Comparison of ENCODE assay signal across 23 cellular contexts in genomic region chr4:118369231-118369630, GRCh38. TPM values are rescaled to one million over a fixed set of nuclear protein-coding genes. Genes with fewer than 3 reads are reported as not detected.
DNase-seq lines count a peak whose midpoint lies in the region; ATAC-seq, FAIRE-seq and TF ChIP-seq lines count a peak whose summit lies in the region.
"Had no signal": no experiment of that assay in that cellular context is flagged by ENCODE, and none has a peak within 500 bp of the region (broad histone marks: within the 10 kb centered on the region; RNA-seq: fewer than 3 reads in every experiment).

No MANE protein-coding gene starts in this region.

- no peaks in the 10 kb centered on the region for H3K9me3 Mint-ChIP-seq in GM23338

- H4K20me1 ChIP-seq in GM23338 (replicated peaks; ENCODE audit: insufficient read depth) (no peaks in the 10 kb centered on the region), smooth muscle cell (ENCODE audit: low read depth) (no peaks in the 10 kb centered on the region)

- H3K4me1 ChIP-seq in GM23338 (ENCODE audit: insufficient read depth) = 0 out of 2 replicates have a peak, but pooled peaks cover 1% of the 10 kb centered on the region
- peaks cover 5% of the 10 kb centered on the region for H3K4me1 ChIP-seq in smooth muscle cell (ENCODE audit: low read depth)
- H3K4me1 ChIP-seq: A549 had no signal

- H2AFZ ChIP-seq in GM23338 (peak overlapping the region; percentile 57; the same call in 1 of the 2 replicates), smooth muscle cell (ENCODE audit: low read depth) (peak overlapping the region; percentile 32)

- FAIRE-seq in endometrium (lab: Jason Lieb, UNC) = peak; percentile 95
- FAIRE-seq: A549, GM12891, GM18507, H54 had no signal

- H3K9ac ChIP-seq in smooth muscle cell (ENCODE audit: low read depth) = no peak overlapping the region

- no peak overlapping the region for H3K4me3 Mint-ChIP-seq in GM23338
- H3K4me3 Mint-ChIP-seq: CD4-positive, alpha-beta memory T cell had no signal

- H3K27ac Mint-ChIP-seq in GM23338 = no peak overlapping the region
- H3K27ac Mint-ChIP-seq: CD4-positive, alpha-beta memory T cell had no signal

- H3K27ac ChIP-seq in GM23338 (ENCODE audit: low read depth) (no peak overlapping the region), smooth muscle cell (ENCODE audit: low read depth) (no peak overlapping the region)
- H3K27ac ChIP-seq: A549 had no signal

- ATAC-seq in GM23338 (no peak), GM21737 (IDR thresholded peaks at IDR 0.05; ENCODE audit: unreplicated experiment) (no peak)
- ATAC-seq: A549 had no signal

- H3K27me3 ChIP-seq in GM23338 (ENCODE audit: insufficient read depth) = no peaks in the 10 kb centered on the region
- no peaks in the 10 kb centered on the region for H3K27me3 ChIP-seq in smooth muscle cell (ENCODE audit: low read depth)

- H3K27me3 Mint-ChIP-seq in GM23338 (ENCODE audit: insufficient read depth, low read depth, poor library complexity) = peaks cover 2% of the 10 kb centered on the region

- no peaks in the 10 kb centered on the region for H3K36me3 Mint-ChIP-seq in GM23338 (ENCODE audit: low read depth)
- H3K36me3 Mint-ChIP-seq: CD4-positive, alpha-beta memory T cell had no signal

- WGBS in smooth muscle cell (ENCODE audit: low lambda C conversion rate) = 88% methylated on average over 6 of the region's 6 CpGs

- H3F3A ChIP-seq in GM23338 (replicated peaks; ENCODE audit: low read depth) (no peaks in the 10 kb centered on the region), smooth muscle cell (ENCODE audit: low read depth) (peaks cover 5% of the 10 kb centered on the region)

- no peaks in the 10 kb centered on the region for H3K36me3 ChIP-seq in GM23338 (ENCODE audit: insufficient read depth)
- no peaks in the 10 kb centered on the region for H3K36me3 ChIP-seq in smooth muscle cell (ENCODE audit: low read depth)

- TF ChIP-seq CTCF in GM23338 (conservative IDR thresholded peaks at IDR 0.05; ENCODE audit: low read depth in 2 of 2) (no peak), smooth muscle cell (IDR thresholded peaks at IDR 0.05; ENCODE audit: borderline replicate concordance, insufficient read depth, poor library complexity, severe bottlenecking) (no peak)

- peak; percentile 9 for DNase-seq in SIG-M5 treated with dmso at 0.1 percent for 504 hours (lab: John Stamatoyannopoulos, UW; ENCODE audit: unreplicated experiment)
- DNase-seq in SIG-M5 (lab: John Stamatoyannopoulos, UW) = no peak
- no peak for DNase-seq in GM23338 (ENCODE audit: low spot score)
- DNase-seq in smooth muscle cell (lab: John Stamatoyannopoulos, UW; ENCODE audit: unreplicated experiment) = no peak
- no peak for DNase-seq in RPMI8226
- DNase-seq: 8988T; ACHN; C1 segment of cervical spinal cord; Calu3; CD4-positive, alpha-beta memory T cell; COR-L47; DMS53; DMS79 treated with DMSO at 0.1 percent for 48 hours; GF-D8; GOT3; HCEC 1CT had no signal

- H3K4me1 Mint-ChIP-seq in GM23338 = peaks cover 2% of the 10 kb centered on the region; the same call in 1 of the 3 replicates
- H3K4me1 Mint-ChIP-seq: CD4-positive, alpha-beta memory T cell had no signal

- H3K79me2 ChIP-seq in GM23338 (replicated peaks; ENCODE audit: insufficient read depth) (no peaks in the 10 kb centered on the region), smooth muscle cell (ENCODE audit: low read depth) (no peaks in the 10 kb centered on the region)

- no peaks in the 10 kb centered on the region for H3K9me3 ChIP-seq in smooth muscle cell (replicated peaks; ENCODE audit: low read depth)
- H3K9me3 ChIP-seq: A549 had no signal

- H3K4me2 ChIP-seq in GM23338 = no peak overlapping the region
- H3K4me2 ChIP-seq in smooth muscle cell = no peak overlapping the region
- H3K4me2 ChIP-seq: A549 had no signal

- 0 out of 2 replicates have a peak, but pooled peaks cover 7% of the 10 kb centered on the region for H3K9me2 ChIP-seq in GM23338 (ENCODE audit: insufficient read depth)

- H3K4me3 ChIP-seq in GM23338 (no peak overlapping the region), smooth muscle cell (no peak overlapping the region)
- H3K4me3 ChIP-seq: A549 had no signal

TF ChIP-seq in GM23338, 12 proteins besides CTCF, POLR2A, EP300 and RAD21 (continues in another document):
- TF ChIP-seq REST (IDR thresholded peaks at IDR 0.05; ENCODE audit: unreplicated experiment) = no peak
- TF ChIP-seq ETS1 (IDR thresholded peaks at IDR 0.05) = no peak
- TF ChIP-seq NANOG (IDR thresholded peaks at IDR 0.05; ENCODE audit: borderline replicate concordance) = no peak
- TF ChIP-seq EZH2 (IDR thresholded peaks at IDR 0.05; ENCODE audit: low read depth, unreplicated experiment) = no peak
- TF ChIP-seq POLR2AphosphoS5 (IDR thresholded peaks at IDR 0.05; ENCODE audit: low read depth) = no peak
- TF ChIP-seq STAT1 (IDR thresholded peaks at IDR 0.05; ENCODE audit: unreplicated experiment) = no peak
- no peak for TF ChIP-seq ZNF114 (CRISPR knock-in tag; IDR thresholded peaks at IDR 0.05)
- no peak for TF ChIP-seq ZNF331 (CRISPR knock-in tag; IDR thresholded peaks at IDR 0.05; ENCODE audit: low read depth)

RNA-seq across cellular contexts. Expression of gene PRSS12, which starts 16.4 kb away (rescaled TPM):
- 7.5 and 12.9 TPM in 2 replicates for total RNA-seq in GM23338 (2014; rRNA removed; shearing (Covaris generic))
- polyA plus RNA-seq in GM23338 (2016; fragmentation: Nextera tagmentation; extraction: Ambion mirVana) (4.1 and 5.5 TPM in 2 replicates), smooth muscle cell (9.9 and 28.3 TPM in 2 replicates)
- 18.8 and 24.5 TPM in 2 replicates for total RNA-seq in smooth muscle cell
- total RNA-seq: CD4-positive, alpha-beta memory T cell; G401 had no signal
